In the genomic region with DNA sequence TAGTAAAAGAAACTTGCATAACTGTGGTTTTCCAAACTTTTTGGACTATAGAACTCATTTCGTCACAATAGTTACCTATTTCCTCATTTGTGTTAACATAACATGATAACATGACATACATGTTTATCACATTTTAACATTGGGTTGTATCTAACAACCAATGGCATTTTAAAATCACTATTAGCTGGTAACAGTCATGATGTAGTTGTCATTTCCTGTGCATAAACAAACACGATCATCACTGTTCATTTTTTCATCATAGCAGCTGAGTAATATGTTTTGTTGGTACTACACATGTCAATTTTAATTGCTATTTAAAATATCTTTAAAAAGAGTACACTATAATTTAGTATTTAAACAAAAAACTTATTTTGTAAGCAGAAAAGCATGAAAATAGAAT, we compare ENCODE assay signal across 16 cellular contexts.
"Had no signal": no experiment of that assay in that cellular context is flagged by ENCODE, and none has a peak within 500 bp of the region (broad histone marks: within the 10 kb centered on the region; RNA-seq: fewer than 3 reads in every experiment).

No MANE protein-coding gene starts in this region.

- ATAC-seq: activated CD4-positive, CD25-positive, alpha-beta regulatory T cell treated with anti-CD3 and anti-CD28 coated beads, Interleukin-2, amount 50 U/mL, for 24 hours; activated CD8-positive, alpha-beta memory T cell treated with anti-CD3 and anti-CD28 coated beads, Interleukin-2, amount 10 ng/mL, durations not matched to agents 7 days and 5 days; activated CD8-positive, alpha-beta T cell treated with anti-CD3 and anti-CD28 coated beads for 36 hours; left colon; natural killer cell treated with Interleukin-12 subunit alpha and Interleukin-12 subunit beta and Interleukin-15 and Interleukin-18, amount 100 ng/mL, for 72 hours; pancreas; right cardiac atrium; stimulated activated naive CD8-positive, alpha-beta T cell treated with anti-CD3 and anti-CD28 coated beads, Interleukin-15, Interleukin-2, amounts not matched to agents 100 U/mL and 50 U/mL, for 24 hours; T-helper 17 cell had no signal

- DNase-seq: activated CD4-positive, alpha-beta T cell treated with anti-CD3 and anti-CD28 coated beads, Interleukin-2, amount 10 ng/mL, durations not matched to agents 24 days and 14 days; activated CD8-positive, alpha-beta memory T cell treated with anti-CD3 and anti-CD28 coated beads, Interleukin-2, amount 10 ng/mL, durations not matched to agents 7 days and 5 days; activated CD8-positive, alpha-beta T cell treated with anti-CD3 and anti-CD28 coated beads for 36 hours; activated gamma-delta T cell treated with Interleukin-2 at 50 U/mL for 16 hours; aorta; effector memory CD4-positive, alpha-beta T cell; left colon; pancreas; right cardiac atrium; stimulated activated CD4-positive, alpha-beta T cell treated with anti-CD3 and anti-CD28 coated beads, Interleukin-12 subunit alpha, Interleukin-12 subunit beta, amount 100 ng/mL, for 4 hours; stimulated activated CD4-positive, alpha-beta T cell treated with anti-CD3 and anti-CD28 coated beads, Interleukin-4, amount 100 ng/mL, for 4 hours; stimulated activated naive CD8-positive, alpha-beta T cell treated with anti-CD3 and anti-CD28 coated beads, Interleukin-15, Interleukin-2, amounts not matched to agents 100 U/mL and 50 U/mL, for 24 hours; T-helper 17 cell; upper lobe of left lung had no signal
